ENCODE assay signal across 1 cellular context in the genomic region with DNA sequence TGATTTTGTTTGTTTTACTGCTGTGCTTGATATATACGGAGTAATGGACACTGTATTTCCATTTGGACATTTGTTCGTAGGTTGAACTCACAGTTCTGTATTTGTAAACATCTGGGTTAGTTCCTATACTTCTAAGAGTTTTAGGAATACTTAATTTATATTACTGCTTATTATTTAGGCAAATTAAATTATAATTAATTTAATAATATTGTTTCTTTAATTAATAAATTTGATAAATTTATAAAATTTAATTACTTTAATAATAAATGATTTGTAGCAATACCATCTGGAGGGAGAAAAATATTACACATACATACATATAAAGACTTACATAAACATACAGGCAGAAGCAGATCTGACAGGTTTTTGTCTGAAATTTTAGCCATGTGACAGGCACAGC.
TF ChIP-seq lines count a peak whose summit lies in the region.

No MANE protein-coding gene starts in this region.

TF ChIP-seq in GM23338, 12 proteins besides CTCF, POLR2A, EP300 and RAD21 (continued from another document):
- TF ChIP-seq, protein P1, sequence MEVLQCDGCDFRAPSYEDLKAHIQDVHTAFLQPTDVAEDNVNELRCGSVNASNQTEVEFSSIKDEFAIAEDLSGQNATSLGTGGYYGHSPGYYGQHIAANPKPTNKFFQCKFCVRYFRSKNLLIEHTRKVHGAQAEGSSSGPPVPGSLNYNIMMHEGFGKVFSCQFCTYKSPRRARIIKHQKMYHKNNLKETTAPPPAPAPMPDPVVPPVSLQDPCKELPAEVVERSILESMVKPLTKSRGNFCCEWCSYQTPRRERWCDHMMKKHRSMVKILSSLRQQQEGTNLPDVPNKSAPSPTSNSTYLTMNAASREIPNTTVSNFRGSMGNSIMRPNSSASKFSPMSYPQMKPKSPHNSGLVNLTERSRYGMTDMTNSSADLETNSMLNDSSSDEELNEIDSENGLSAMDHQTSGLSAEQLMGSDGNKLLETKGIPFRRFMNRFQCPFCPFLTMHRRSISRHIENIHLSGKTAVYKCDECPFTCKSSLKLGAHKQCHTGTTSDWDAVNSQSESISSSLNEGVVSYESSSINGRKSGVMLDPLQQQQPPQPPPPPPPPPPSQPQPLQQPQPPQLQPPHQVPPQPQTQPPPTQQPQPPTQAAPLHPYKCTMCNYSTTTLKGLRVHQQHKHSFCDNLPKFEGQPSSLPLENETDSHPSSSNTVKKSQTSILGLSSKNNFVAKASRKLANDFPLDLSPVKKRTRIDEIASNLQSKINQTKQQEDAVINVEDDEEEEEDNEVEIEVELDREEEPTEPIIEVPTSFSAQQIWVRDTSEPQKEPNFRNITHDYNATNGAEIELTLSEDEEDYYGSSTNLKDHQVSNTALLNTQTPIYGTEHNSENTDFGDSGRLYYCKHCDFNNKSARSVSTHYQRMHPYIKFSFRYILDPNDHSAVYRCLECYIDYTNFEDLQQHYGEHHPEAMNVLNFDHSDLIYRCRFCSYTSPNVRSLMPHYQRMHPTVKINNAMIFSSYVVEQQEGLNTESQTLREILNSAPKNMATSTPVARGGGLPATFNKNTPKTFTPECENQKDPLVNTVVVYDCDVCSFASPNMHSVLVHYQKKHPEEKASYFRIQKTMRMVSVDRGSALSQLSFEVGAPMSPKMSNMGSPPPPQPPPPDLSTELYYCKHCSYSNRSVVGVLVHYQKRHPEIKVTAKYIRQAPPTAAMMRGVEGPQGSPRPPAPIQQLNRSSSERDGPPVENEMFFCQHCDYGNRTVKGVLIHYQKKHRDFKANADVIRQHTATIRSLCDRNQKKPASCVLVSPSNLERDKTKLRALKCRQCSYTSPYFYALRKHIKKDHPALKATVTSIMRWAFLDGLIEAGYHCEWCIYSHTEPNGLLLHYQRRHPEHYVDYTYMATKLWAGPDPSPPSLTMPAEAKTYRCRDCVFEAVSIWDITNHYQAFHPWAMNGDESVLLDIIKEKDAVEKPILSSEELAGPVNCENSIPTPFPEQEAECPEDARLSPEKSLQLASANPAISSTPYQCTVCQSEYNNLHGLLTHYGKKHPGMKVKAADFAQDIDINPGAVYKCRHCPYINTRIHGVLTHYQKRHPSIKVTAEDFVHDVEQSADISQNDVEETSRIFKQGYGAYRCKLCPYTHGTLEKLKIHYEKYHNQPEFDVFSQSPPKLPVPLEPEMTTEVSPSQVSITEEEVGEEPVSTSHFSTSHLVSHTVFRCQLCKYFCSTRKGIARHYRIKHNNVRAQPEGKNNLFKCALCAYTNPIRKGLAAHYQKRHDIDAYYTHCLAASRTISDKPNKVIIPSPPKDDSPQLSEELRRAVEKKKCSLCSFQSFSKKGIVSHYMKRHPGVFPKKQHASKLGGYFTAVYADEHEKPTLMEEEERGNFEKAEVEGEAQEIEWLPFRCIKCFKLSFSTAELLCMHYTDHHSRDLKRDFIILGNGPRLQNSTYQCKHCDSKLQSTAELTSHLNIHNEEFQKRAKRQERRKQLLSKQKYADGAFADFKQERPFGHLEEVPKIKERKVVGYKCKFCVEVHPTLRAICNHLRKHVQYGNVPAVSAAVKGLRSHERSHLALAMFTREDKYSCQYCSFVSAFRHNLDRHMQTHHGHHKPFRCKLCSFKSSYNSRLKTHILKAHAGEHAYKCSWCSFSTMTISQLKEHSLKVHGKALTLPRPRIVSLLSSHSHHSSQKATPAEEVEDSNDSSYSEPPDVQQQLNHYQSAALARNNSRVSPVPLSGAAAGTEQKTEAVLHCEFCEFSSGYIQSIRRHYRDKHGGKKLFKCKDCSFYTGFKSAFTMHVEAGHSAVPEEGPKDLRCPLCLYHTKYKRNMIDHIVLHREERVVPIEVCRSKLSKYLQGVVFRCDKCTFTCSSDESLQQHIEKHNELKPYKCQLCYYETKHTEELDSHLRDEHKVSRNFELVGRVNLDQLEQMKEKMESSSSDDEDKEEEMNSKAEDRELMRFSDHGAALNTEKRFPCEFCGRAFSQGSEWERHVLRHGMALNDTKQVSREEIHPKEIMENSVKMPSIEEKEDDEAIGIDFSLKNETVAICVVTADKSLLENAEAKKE (CRISPR knock-in tag; IDR thresholded peaks at IDR 0.05) = no peak
- no peak for TF ChIP-seq NANOG (IDR thresholded peaks at IDR 0.05; ENCODE audit: borderline replicate concordance)
